In genomic region chr3:8737823-8738222, GRCh38 we compare ENCODE assay signal across 33 cellular contexts. TPM values are rescaled to one million over a fixed set of nuclear protein-coding genes. Genes with fewer than 3 reads are reported as not detected.
"Had no signal": no experiment of that assay in that cellular context is flagged by ENCODE, and none has a peak within 500 bp of the region (broad histone marks: within the 10 kb centered on the region; RNA-seq: fewer than 3 reads in every experiment).

No MANE protein-coding gene starts in this region.

- H3K36me3 Mint-ChIP-seq: mesothelial cell of epicardium; naive B cell; natural killer cell treated with Interleukin-12 subunit alpha and Interleukin-12 subunit beta and Interleukin-15 and Interleukin-18, amount 100 ng/mL, for 72 hours; stimulated activated effector memory CD8-positive, alpha-beta T cell treated with anti-CD3 and anti-CD28 coated beads, Interleukin-12 subunit alpha, Interleukin-12 subunit beta, amount 100 ng/mL, for 72 hours had no signal

- ATAC-seq: esophagus mucosa; gastroesophageal sphincter; heart left ventricle; left cardiac atrium; left lung; mucosa of descending colon; right lobe of liver; stimulated activated effector memory CD8-positive, alpha-beta T cell treated with anti-CD3 and anti-CD28 coated beads, Interleukin-12 subunit alpha, Interleukin-12 subunit beta, amount 100 ng/mL, for 72 hours had no signal

- H3K4me3 ChIP-seq: dorsolateral prefrontal cortex, gastroesophageal sphincter, heart left ventricle, hepatocyte, left lung, mucosa of descending colon, ovary, right lobe of liver, smooth muscle cell, suprapubic skin, transverse colon, vagina had no signal

- H3K27ac ChIP-seq: dorsolateral prefrontal cortex, epithelial cell of prostate, gastroesophageal sphincter, heart left ventricle, hepatocyte, left lung, ovary, right lobe of liver, suprapubic skin, transverse colon, vagina had no signal

- H3K27me3 ChIP-seq: gastroesophageal sphincter, heart left ventricle, hepatocyte, ovary, right lobe of liver, suprapubic skin, vagina had no signal

- H3K4me1 ChIP-seq: left lung, right lobe of liver, transverse colon had no signal

- H3K9me3 Mint-ChIP-seq: mesothelial cell of epicardium; naive B cell; natural killer cell treated with Interleukin-12 subunit alpha and Interleukin-12 subunit beta and Interleukin-15 and Interleukin-18, amount 100 ng/mL, for 72 hours; stimulated activated effector memory CD8-positive, alpha-beta T cell treated with anti-CD3 and anti-CD28 coated beads, Interleukin-12 subunit alpha, Interleukin-12 subunit beta, amount 100 ng/mL, for 72 hours; stimulated activated naive CD8-positive, alpha-beta T cell treated with anti-CD3 and anti-CD28 coated beads, Interleukin-15, Interleukin-2, amounts not matched to agents 100 ng/mL and 50 ng/mL, for 24 hours had no signal

- H3K36me3 ChIP-seq: gastroesophageal sphincter, heart left ventricle, left lung, ovary, right lobe of liver, suprapubic skin, transverse colon, vagina had no signal

- H3K27ac Mint-ChIP-seq: mesothelial cell of epicardium; naive B cell; natural killer cell treated with Interleukin-12 subunit alpha and Interleukin-12 subunit beta and Interleukin-15 and Interleukin-18, amount 100 ng/mL, for 72 hours; stimulated activated effector memory CD8-positive, alpha-beta T cell treated with anti-CD3 and anti-CD28 coated beads, Interleukin-12 subunit alpha, Interleukin-12 subunit beta, amount 100 ng/mL, for 72 hours; stimulated activated naive CD8-positive, alpha-beta T cell treated with anti-CD3 and anti-CD28 coated beads, Interleukin-15, Interleukin-2, amounts not matched to agents 100 ng/mL and 50 ng/mL, for 24 hours had no signal

- H3K4me3 Mint-ChIP-seq: mesothelial cell of epicardium; naive B cell; natural killer cell treated with Interleukin-12 subunit alpha and Interleukin-12 subunit beta and Interleukin-15 and Interleukin-18, amount 100 ng/mL, for 72 hours; stimulated activated effector memory CD8-positive, alpha-beta T cell treated with anti-CD3 and anti-CD28 coated beads, Interleukin-12 subunit alpha, Interleukin-12 subunit beta, amount 100 ng/mL, for 72 hours; stimulated activated naive CD8-positive, alpha-beta T cell treated with anti-CD3 and anti-CD28 coated beads, Interleukin-15, Interleukin-2, amounts not matched to agents 100 ng/mL and 50 ng/mL, for 24 hours had no signal

- H3K9me3 ChIP-seq: gastroesophageal sphincter, heart left ventricle, left lung, mucosa of descending colon, ovary, right lobe of liver, suprapubic skin, transverse colon, vagina had no signal

- H3K4me1 Mint-ChIP-seq: naive B cell had no signal

- DNase-seq: dorsolateral prefrontal cortex; effector CD4-positive, alpha-beta T cell; foreskin fibroblast; heart left ventricle; left cardiac atrium; left lung; mesenchymal stem cell; mucosa of descending colon; naive B cell; occipital lobe; ovary; retina; right lobe of liver; stimulated activated CD4-positive, alpha-beta T cell treated with anti-CD3 and anti-CD28 coated beads, Interleukin-12 subunit alpha, Interleukin-12 subunit beta, amount 100 ng/mL, for 4 hours; stimulated activated CD4-positive, alpha-beta T cell treated with anti-CD3 and anti-CD28 coated beads, Interleukin-1b, Interleukin-23, amount 100 ng/mL, for 48 hours; stimulated activated CD4-positive, alpha-beta T cell treated with anti-CD3 and anti-CD28 coated beads, Interleukin-4, amount 100 ng/mL, for 24 hours; transverse colon had no signal

RNA-seq across cellular contexts. Expression of gene CAV3, which starts 4.2 kb away (rescaled TPM):
- total RNA-seq: cerebellum; esophagus mucosa; gastroesophageal sphincter; hepatocyte; kidney; lung microvascular endothelial cell; mesothelial cell of epicardium; mucosa of descending colon; natural killer cell treated with Interleukin-12 subunit alpha and Interleukin-12 subunit beta and Interleukin-15 and Interleukin-18, amount 100 ng/mL, for 72 hours; occipital lobe; pulmonary artery endothelial cell; right lobe of liver; smooth muscle cell; suprapubic skin; transverse colon; ureter; vagina had no signal
- polyA plus RNA-seq: hepatocyte, smooth muscle cell had no signal
